Comparison of ENCODE assay signal across 9 cellular contexts in the genomic region with DNA sequence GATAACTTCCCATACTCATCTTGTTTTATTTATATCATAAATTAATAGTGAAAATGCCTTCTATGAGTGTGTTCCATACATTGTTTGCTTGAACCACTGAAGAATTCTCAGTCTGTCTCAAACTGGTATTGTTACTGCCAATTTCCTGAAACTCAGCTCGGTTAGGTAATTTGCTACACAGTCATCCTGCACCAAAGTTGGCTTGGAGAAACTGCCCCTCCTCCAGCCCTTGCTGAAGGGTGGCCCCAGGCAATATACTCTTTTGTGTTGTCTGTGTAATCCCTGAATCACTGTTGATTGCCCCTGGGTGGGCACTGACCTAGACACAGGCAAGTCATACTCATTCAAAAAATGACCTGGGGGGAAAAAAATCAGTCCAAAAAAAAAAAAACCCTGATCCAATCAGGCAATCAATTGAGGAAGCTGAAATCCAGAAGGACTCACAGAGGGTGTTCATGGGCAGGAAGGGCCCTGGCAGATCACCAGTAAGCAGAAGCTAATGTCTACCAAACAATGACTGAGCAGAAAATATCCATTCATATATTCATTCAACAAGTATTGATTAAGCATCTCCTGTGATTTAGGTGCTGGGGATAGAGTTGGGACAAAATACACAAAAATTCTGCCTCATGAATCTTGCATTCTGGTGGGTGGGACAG. TPM values are rescaled to one million over a fixed set of nuclear protein-coding genes. Genes with fewer than 3 reads are reported as not detected.
A peak's percentile ranks its signal among the peaks of the same experiment; 100 is the strongest.
DNase-seq lines count a peak whose midpoint lies in the region; ATAC-seq and TF ChIP-seq lines count a peak whose summit lies in the region.
"Had no signal": no experiment of that assay in that cellular context is flagged by ENCODE, and none has a peak within 500 bp of the region (broad histone marks: within the 10 kb centered on the region; RNA-seq: fewer than 3 reads in every experiment).

No MANE protein-coding gene starts in this region.

- no peaks in the 10 kb centered on the region for H3K9me3 ChIP-seq in A673 (ENCODE audit: low read depth, low read length, poor library complexity, severe bottlenecking)
- no peaks in the 10 kb centered on the region for H3K9me3 ChIP-seq in breast epithelium
- H3K9me3 ChIP-seq in osteoblast (ENCODE audit: low read depth, low read length): no peaks in the 10 kb centered on the region
- H3K9me3 ChIP-seq: thoracic aorta had no signal

- H3K27ac ChIP-seq in A673 (ENCODE audit: low read depth, low read length, poor library complexity, severe bottlenecking) (no peak overlapping the region), HL-60 (replicated peaks) (peak overlapping the region; percentile 68), breast epithelium (peak overlapping the region; percentile 62 to 86), osteoblast (ENCODE audit: low read depth, low read length) (no peak overlapping the region)

- peak; percentile 39 for DNase-seq in A673 (ENCODE audit: low spot score)
- peak; percentile 11 to 74 for DNase-seq in HL-60 (ENCODE audit: low read depth in 1 of 2, low spot score in 1 of 2)
- peak in 1 of 2 donors; percentile 69 for DNase-seq in breast epithelium (ENCODE audit: low spot score in 2 of 2)
- no peak for DNase-seq in activated CD4-positive, CD25-positive, alpha-beta regulatory T cell (lab: John Stamatoyannopoulos, UW)
- DNase-seq in osteoblast (ENCODE audit: insufficient read length, low spot score, missing footprints): no peak
- no peak for DNase-seq in cerebellum (ENCODE audit: low spot score)

- TF ChIP-seq POLR2A in breast epithelium (IDR thresholded peaks at IDR 0.05): no peak

- peaks cover 2% of the 10 kb centered on the region for H3K4me1 ChIP-seq in A673 (ENCODE audit: insufficient read depth, low read length, poor library complexity, severe bottlenecking)
- H3K4me1 ChIP-seq in breast epithelium: peaks cover 3 to 6% of the 10 kb centered on the region in 2 donors
- peaks cover 43% of the 10 kb centered on the region for H3K4me1 ChIP-seq in osteoblast (ENCODE audit: insufficient read depth, low read length)

- H3K27me3 ChIP-seq in A673 (replicated peaks; ENCODE audit: insufficient read depth, low read depth, low read length, poor library complexity) (no peaks in the 10 kb centered on the region), HL-60 (ENCODE audit: insufficient read depth, poor library complexity, severe bottlenecking) (no peaks in the 10 kb centered on the region), breast epithelium (no peaks in the 10 kb centered on the region), osteoblast (ENCODE audit: insufficient read depth, low read length) (no peaks in the 10 kb centered on the region)

- POLR2A ChIA-PET in A673 (lab: Charles Lee; ENCODE audit: low non-redundant PET): no interaction called here

- no peak overlapping the region for H2AFZ ChIP-seq in osteoblast (ENCODE audit: low read length)

- ATAC-seq in GM18519 (IDR thresholded peaks at IDR 0.05; ENCODE audit: low FRiP score, unreplicated experiment) (peak; percentile 51), GM19397 (IDR thresholded peaks at IDR 0.05; ENCODE audit: unreplicated experiment) (no peak)

- CTCF ChIA-PET in A673 (lab: Charles Lee): no interaction called here

- no peak overlapping the region for H3K4me2 ChIP-seq in osteoblast (ENCODE audit: insufficient read depth, low read length)

- no peaks in the 10 kb centered on the region for H3K36me3 ChIP-seq in A673 (ENCODE audit: insufficient read depth, low read length, poor library complexity, severe bottlenecking)
- H3K36me3 ChIP-seq in breast epithelium: no peaks in the 10 kb centered on the region
- H3K36me3 ChIP-seq in osteoblast (ENCODE audit: insufficient read depth, low read length): no peaks in the 10 kb centered on the region
- H3K36me3 ChIP-seq: thoracic aorta had no signal

- H3K79me2 ChIP-seq in osteoblast (ENCODE audit: insufficient read depth, low read length): peaks cover 6% of the 10 kb centered on the region

- TF ChIP-seq CTCF in A673 (conservative IDR thresholded peaks at IDR 0.05; ENCODE audit: low read depth, low read length) (no peak), HL-60 (IDR thresholded peaks at IDR 0.05; ENCODE audit: insufficient read depth, low read length) (no peak), breast epithelium (IDR thresholded peaks at IDR 0.05) (no peak), osteoblast (IDR thresholded peaks at IDR 0.05; ENCODE audit: extremely low read depth, low read depth, low read length) (no peak)

- no TSS peak for BruUV-seq in A673 (replicated peaks; lab: Mats Ljungman, UMichigan)

- intact Hi-C loops in A673 (cut with micrococcal nuclease; ENCODE audit: unreplicated experiment): no loop called here
- intact Hi-C loops in breast epithelium (cut with DNase I; ENCODE audit: low total_unique reads): no loop called here

- H4K20me1 ChIP-seq in osteoblast (ENCODE audit: insufficient read depth, low read length): no peaks in the 10 kb centered on the region

- H3K4me3 ChIP-seq in A673 (ENCODE audit: low read depth, low read length, poor library complexity, severe bottlenecking): no peak overlapping the region
- no peak overlapping the region for H3K4me3 ChIP-seq in HL-60 (replicated peaks; ENCODE audit: insufficient read depth, low read length)
- H3K4me3 ChIP-seq in breast epithelium: no peak overlapping the region
- H3K4me3 ChIP-seq in osteoblast (ENCODE audit: insufficient read depth, low read length): no peak overlapping the region
- H3K4me3 ChIP-seq: thoracic aorta had no signal

RNA-seq across cellular contexts. Expression of a gene that starts 3.8 kb away (rescaled TPM):
- total RNA-seq in A673 (2021) (26.9 and 38.0 TPM in 2 replicates), breast epithelium (100 to 1,000 TPM in 1 of 3 donors, 10 to 100 TPM in 2; 54.1 to 137 (median 54.9) TPM), osteoblast (45.1 and 51.0 TPM in 2 replicates), cerebellum (68.3 TPM)

Comparison
In these comparisons a context has a peak if more than half of its experiments do, and no peak if none do; other contexts are left out.
1. DNase-seq: peak in A673 (single experiment) and HL-60 (2 of 2); none in activated CD4-positive, CD25-positive, alpha-beta regulatory T cell (0 of 4), osteoblast (single experiment) and cerebellum (single experiment).
2. H3K27ac ChIP-seq: peak in HL-60 (single experiment) and breast epithelium (2 of 2); none in A673 (single experiment) and osteoblast (single experiment).